In the genomic region with DNA sequence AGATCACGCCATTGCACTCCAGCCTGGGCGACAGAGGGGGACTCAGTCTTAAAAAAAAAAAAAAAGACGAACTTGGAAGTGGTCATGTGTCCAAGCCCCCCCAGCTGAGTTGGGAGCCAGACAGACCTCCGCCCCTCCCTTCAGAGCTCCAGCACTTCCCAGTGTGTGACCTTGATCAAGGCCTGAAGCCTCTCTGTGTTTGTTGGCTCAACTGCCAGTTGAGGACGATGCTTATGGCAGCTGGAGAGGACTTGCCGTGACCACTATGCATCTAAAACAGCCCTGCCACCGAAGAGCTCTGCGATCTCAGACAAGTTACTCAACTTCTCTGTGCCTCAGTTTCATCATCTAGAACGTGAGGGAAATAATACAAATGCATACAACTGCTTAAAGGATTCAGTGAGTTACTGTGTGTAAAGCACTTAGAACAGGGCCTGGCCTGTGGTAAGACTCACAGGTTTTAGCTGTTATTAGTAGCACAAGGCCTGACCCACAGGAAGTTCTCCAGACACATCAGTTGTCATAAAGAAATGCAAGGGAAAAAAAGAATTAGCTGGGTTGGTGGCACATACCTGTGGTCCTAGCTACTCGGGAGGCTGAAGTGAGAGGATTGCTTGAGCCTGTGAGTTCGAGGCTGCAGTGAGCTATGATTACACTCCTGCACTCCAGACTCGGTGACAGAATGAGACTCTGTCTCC, we compare ENCODE assay signal across 1 cellular context.
TF ChIP-seq lines count a peak whose summit lies in the region.

No MANE protein-coding gene starts in this region.

TF ChIP-seq in GM12878, 131 proteins besides CTCF, POLR2A, EP300 and RAD21:
- TF ChIP-seq, protein P1, sequence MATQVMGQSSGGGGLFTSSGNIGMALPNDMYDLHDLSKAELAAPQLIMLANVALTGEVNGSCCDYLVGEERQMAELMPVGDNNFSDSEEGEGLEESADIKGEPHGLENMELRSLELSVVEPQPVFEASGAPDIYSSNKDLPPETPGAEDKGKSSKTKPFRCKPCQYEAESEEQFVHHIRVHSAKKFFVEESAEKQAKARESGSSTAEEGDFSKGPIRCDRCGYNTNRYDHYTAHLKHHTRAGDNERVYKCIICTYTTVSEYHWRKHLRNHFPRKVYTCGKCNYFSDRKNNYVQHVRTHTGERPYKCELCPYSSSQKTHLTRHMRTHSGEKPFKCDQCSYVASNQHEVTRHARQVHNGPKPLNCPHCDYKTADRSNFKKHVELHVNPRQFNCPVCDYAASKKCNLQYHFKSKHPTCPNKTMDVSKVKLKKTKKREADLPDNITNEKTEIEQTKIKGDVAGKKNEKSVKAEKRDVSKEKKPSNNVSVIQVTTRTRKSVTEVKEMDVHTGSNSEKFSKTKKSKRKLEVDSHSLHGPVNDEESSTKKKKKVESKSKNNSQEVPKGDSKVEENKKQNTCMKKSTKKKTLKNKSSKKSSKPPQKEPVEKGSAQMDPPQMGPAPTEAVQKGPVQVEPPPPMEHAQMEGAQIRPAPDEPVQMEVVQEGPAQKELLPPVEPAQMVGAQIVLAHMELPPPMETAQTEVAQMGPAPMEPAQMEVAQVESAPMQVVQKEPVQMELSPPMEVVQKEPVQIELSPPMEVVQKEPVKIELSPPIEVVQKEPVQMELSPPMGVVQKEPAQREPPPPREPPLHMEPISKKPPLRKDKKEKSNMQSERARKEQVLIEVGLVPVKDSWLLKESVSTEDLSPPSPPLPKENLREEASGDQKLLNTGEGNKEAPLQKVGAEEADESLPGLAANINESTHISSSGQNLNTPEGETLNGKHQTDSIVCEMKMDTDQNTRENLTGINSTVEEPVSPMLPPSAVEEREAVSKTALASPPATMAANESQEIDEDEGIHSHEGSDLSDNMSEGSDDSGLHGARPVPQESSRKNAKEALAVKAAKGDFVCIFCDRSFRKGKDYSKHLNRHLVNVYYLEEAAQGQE (IDR thresholded peaks at IDR 0.05; ENCODE audit: low read depth, low read length) = no peak
- TF ChIP-seq RCOR1 (conservative IDR thresholded peaks at IDR 0.05; ENCODE audit: low read depth, low read length) (no peak), SMAD1 (IDR thresholded peaks at IDR 0.05; ENCODE audit: low read depth, partially characterized antibody) (no peak), TCF3 (IDR thresholded peaks at IDR 0.05; ENCODE audit: borderline replicate concordance, insufficient read depth, low read depth, low read length) (no peak), HDGF (IDR thresholded peaks at IDR 0.05) (no peak), POU2F2 (IDR thresholded peaks at IDR 0.05; ENCODE audit: borderline replicate concordance, low read depth, low read length) (no peak), RELA (IDR thresholded peaks at IDR 0.05; ENCODE audit: borderline replicate concordance, partially characterized antibody) (no peak), PAX5 (IDR thresholded peaks at IDR 0.05; ENCODE audit: borderline replicate concordance, low read depth, low read length) (no peak), ZNF207 (IDR thresholded peaks at IDR 0.05; ENCODE audit: borderline replicate concordance) (no peak)
- TF ChIP-seq, protein P2, sequence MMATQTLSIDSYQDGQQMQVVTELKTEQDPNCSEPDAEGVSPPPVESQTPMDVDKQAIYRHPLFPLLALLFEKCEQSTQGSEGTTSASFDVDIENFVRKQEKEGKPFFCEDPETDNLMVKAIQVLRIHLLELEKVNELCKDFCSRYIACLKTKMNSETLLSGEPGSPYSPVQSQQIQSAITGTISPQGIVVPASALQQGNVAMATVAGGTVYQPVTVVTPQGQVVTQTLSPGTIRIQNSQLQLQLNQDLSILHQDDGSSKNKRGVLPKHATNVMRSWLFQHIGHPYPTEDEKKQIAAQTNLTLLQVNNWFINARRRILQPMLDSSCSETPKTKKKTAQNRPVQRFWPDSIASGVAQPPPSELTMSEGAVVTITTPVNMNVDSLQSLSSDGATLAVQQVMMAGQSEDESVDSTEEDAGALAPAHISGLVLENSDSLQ (IDR thresholded peaks at IDR 0.05) = no peak
- TF ChIP-seq, protein P3, sequence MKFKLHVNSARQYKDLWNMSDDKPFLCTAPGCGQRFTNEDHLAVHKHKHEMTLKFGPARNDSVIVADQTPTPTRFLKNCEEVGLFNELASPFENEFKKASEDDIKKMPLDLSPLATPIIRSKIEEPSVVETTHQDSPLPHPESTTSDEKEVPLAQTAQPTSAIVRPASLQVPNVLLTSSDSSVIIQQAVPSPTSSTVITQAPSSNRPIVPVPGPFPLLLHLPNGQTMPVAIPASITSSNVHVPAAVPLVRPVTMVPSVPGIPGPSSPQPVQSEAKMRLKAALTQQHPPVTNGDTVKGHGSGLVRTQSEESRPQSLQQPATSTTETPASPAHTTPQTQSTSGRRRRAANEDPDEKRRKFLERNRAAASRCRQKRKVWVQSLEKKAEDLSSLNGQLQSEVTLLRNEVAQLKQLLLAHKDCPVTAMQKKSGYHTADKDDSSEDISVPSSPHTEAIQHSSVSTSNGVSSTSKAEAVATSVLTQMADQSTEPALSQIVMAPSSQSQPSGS (IDR thresholded peaks at IDR 0.05; ENCODE audit: low read length) = no peak
TF ChIP-seq in GM12878: peak in this region for 0.
